In genomic region chr7:27196287-27196739, GRCh38 we compare ENCODE assay signal across 7 cellular contexts. TPM values are rescaled to one million over a fixed set of nuclear protein-coding genes. Genes with fewer than 3 reads are reported as not detected.
DNase-seq lines count a peak whose midpoint lies in the region; TF ChIP-seq lines count a peak whose summit lies in the region.

No MANE protein-coding gene starts in this region.

- peak; percentile 58 for DNase-seq in NCI-H2107 treated with DMSO at 0.1 percent for 48 hours (lab: John Stamatoyannopoulos, UW; ENCODE audit: unreplicated experiment)
- DNase-seq in breast epithelium (ENCODE audit: low spot score in 2 of 2) = peak; percentile 65 to 85
- DNase-seq in kidney glomerular epithelial cell (lab: John Stamatoyannopoulos, UW) = peak; percentile 38
- peak; percentile 83 for DNase-seq in stimulated activated CD4-positive, alpha-beta T cell treated with anti-CD3 and anti-CD28 coated beads, Interleukin-1b, Interleukin-23, amount 100 ng/mL, for 48 hours
- no peak for DNase-seq in HCEC 1CT

- TF ChIP-seq CTCF in GM12875 (IDR thresholded peaks at IDR 0.05; ENCODE audit: borderline replicate concordance, insufficient read depth, low read depth, low read length) = peak; percentile 59
- TF ChIP-seq CTCF in VCaP (conservative IDR thresholded peaks at IDR 0.05) = peak; percentile 80
- peak; percentile 45 to 80 (median 68) for TF ChIP-seq CTCF in breast epithelium (IDR thresholded peaks at IDR 0.05)

- H3K27ac ChIP-seq in VCaP (peak overlapping the region; percentile 98), breast epithelium (no peak overlapping the region)

- no peaks in the 10 kb centered on the region for H3K9me3 ChIP-seq in breast epithelium

- no peak for TF ChIP-seq POLR2A in breast epithelium (IDR thresholded peaks at IDR 0.05)

- H3K4me1 ChIP-seq in breast epithelium = peaks cover 4 to 15% of the 10 kb centered on the region in 2 donors

- intact Hi-C loops in breast epithelium (cut with DNase I; ENCODE audit: low total_unique reads) = no loop called here

- H3K4me3 ChIP-seq in GM12875 (ENCODE audit: low read depth, low read length) (no peak overlapping the region), breast epithelium (no peak overlapping the region)

- H3K36me3 ChIP-seq in breast epithelium = no peaks in the 10 kb centered on the region

- peaks cover 34 to 97% of the 10 kb centered on the region in 2 donors for H3K27me3 ChIP-seq in breast epithelium

RNA-seq across cellular contexts. Expression of gene HOXA13, which starts 3.6 kb away (rescaled TPM):
- total RNA-seq in breast epithelium = under 1 TPM in 2 of 3 donors, not detected in 1; 0.16 to 0.33 TPM

RNA-seq across cellular contexts. Expression of gene HOXA11, which starts 11.3 kb away (rescaled TPM):
- 1 to 10 TPM in 1 of 3 donors, not detected in 2; 1.9 TPM for total RNA-seq in breast epithelium

RNA-seq across cellular contexts. Expression of gene HOXA10, which starts 22.2 kb away (rescaled TPM):
- total RNA-seq in breast epithelium = 10 to 100 TPM in 1 of 3 donors, 1 to 10 TPM in 2; 2.3 to 21.1 (median 5.2) TPM

RNA-seq across cellular contexts. Expression of gene HOXA9, which starts 31.0 kb away (rescaled TPM):
- total RNA-seq in breast epithelium = 10 to 100 TPM in 1 of 3 donors, 1 to 10 TPM in 2; 7.5 to 18.4 (median 9.0) TPM

RNA-seq across cellular contexts. Expression of gene HOXA7, which starts 39.8 kb away (rescaled TPM):
- 1 to 10 TPM; 4.6 to 8.8 (median 6.2) TPM for total RNA-seq in breast epithelium
